In genomic region chr18:76580288-76580962, GRCh38 we compare ENCODE assay signal across 16 cellular contexts.
DNase-seq lines count a peak whose midpoint lies in the region; ATAC-seq and TF ChIP-seq lines count a peak whose summit lies in the region.
"Had no signal": no experiment of that assay in that cellular context is flagged by ENCODE, and none has a peak within 500 bp of the region (broad histone marks: within the 10 kb centered on the region; RNA-seq: fewer than 3 reads in every experiment).

No MANE protein-coding gene starts in this region.

- CTCF ChIA-PET in activated CD8-positive, alpha-beta T cell treated with anti-CD3 and anti-CD28 coated beads, Interleukin-2, amount 10 ng/mL, durations not matched to agents 7 days and 5 days (lab: Charles Lee) = no interaction called here
- CTCF ChIA-PET in activated CD4-positive, alpha-beta T cell treated with anti-CD3 and anti-CD28 coated beads for 36 hours (lab: Charles Lee) = interaction anchor here (0.6 to 0.7 kb wide), 2 partner anchors 127 to 234 kb away, joined by 4 read pairs; no protein-coding TSS in a partner anchor

- no peak overlapping the region for H4K91ac ChIP-seq in neuronal stem cell (ENCODE audit: low read depth, low read length, poor library complexity)

- H2BK120ac ChIP-seq in neuronal stem cell (ENCODE audit: low read depth, low read length) = peak overlapping the region; percentile 4

- no peak overlapping the region for H2BK15ac ChIP-seq in neuronal stem cell (ENCODE audit: low read length)

- POLR2A ChIA-PET in activated CD8-positive, alpha-beta T cell treated with anti-CD3 and anti-CD28 coated beads, Interleukin-2, amount 10 ng/mL, durations not matched to agents 7 days and 5 days (lab: Charles Lee) = no interaction called here
- POLR2A ChIA-PET in activated CD4-positive, alpha-beta T cell treated with anti-CD3 and anti-CD28 coated beads for 36 hours (lab: Charles Lee) = no interaction called here

- no peak overlapping the region for H3K4me3 ChIP-seq in LNCaP clone FGC (ENCODE audit: low read depth, low read length)
- H3K4me3 ChIP-seq in endodermal cell (ENCODE audit: low read length) = no peak overlapping the region
- H3K4me3 ChIP-seq in neuronal stem cell (ENCODE audit: low read length in 2 of 2) = peak overlapping the region in 1 of 2 donors; percentile 9
- H3K4me3 ChIP-seq in upper lobe of right lung = no peak overlapping the region
- H3K4me3 ChIP-seq: GM12878, GM23248 had no signal

- H3K9ac ChIP-seq in endodermal cell (ENCODE audit: extremely low read depth, low read length, poor library complexity, severe bottlenecking) = no peak overlapping the region
- H3K9ac ChIP-seq in neuronal stem cell (ENCODE audit: low read depth, low read length, poor library complexity) = no peak overlapping the region
- H3K9ac ChIP-seq: GM23248 had no signal

- H3K9me3 ChIP-seq in endodermal cell (ENCODE audit: control insufficient read depth, low read length) = no peaks in the 10 kb centered on the region
- peaks cover 0 to 2% of the 10 kb centered on the region in 2 donors for H3K9me3 ChIP-seq in neuronal stem cell (replicated peaks in 1 of 2; ENCODE audit: control insufficient read depth in 2 of 2, insufficient read depth in 1 of 2, low read depth in 1 of 2, low read length in 2 of 2)
- H3K9me3 ChIP-seq in upper lobe of right lung = no peaks in the 10 kb centered on the region

- H2BK12ac ChIP-seq in neuronal stem cell (ENCODE audit: low read length) = no peak overlapping the region

- TF ChIP-seq CTCF in LNCaP clone FGC (IDR thresholded peaks at IDR 0.05; ENCODE audit: control insufficient read depth, extremely low read depth, insufficient read depth) (no peak), endodermal cell (conservative IDR thresholded peaks at IDR 0.05) (no peak), upper lobe of right lung (IDR thresholded peaks at IDR 0.05) (no peak)

- no peak overlapping the region for H3K4me3 Mint-ChIP-seq in endodermal cell
- no peak overlapping the region for H3K4me3 Mint-ChIP-seq in activated CD8-positive, alpha-beta T cell treated with anti-CD3 and anti-CD28 coated beads, Interleukin-2, amount 10 ng/mL, durations not matched to agents 7 days and 5 days
- no peak overlapping the region for H3K4me3 Mint-ChIP-seq in activated CD4-positive, alpha-beta T cell treated with anti-CD3 and anti-CD28 coated beads for 36 hours
- H3K4me3 Mint-ChIP-seq: B cell; CD4-positive, alpha-beta memory T cell had no signal

- intact Hi-C loops in upper lobe of right lung (cut with DNase I) = no loop called here
- intact Hi-C loops in activated CD4-positive, alpha-beta T cell treated with anti-CD3 and anti-CD28 coated beads for 36 hours (cut with DNase I, micrococcal nuclease) = no loop called here

- no peak overlapping the region for H4K8ac ChIP-seq in neuronal stem cell (ENCODE audit: low read depth, low read length)

- H3K23ac ChIP-seq in neuronal stem cell (ENCODE audit: low read depth, low read length, poor library complexity) = peak overlapping the region; percentile 32

- peak overlapping the region; percentile 63 for H3K18ac ChIP-seq in neuronal stem cell (ENCODE audit: low read length)

- no peak overlapping the region for H3K4me2 ChIP-seq in neuronal stem cell (ENCODE audit: insufficient read depth, low read length, poor library complexity, severe bottlenecking)

- DNase-seq in LNCaP clone FGC (ENCODE audit: low read depth) = peak; percentile 58
- peak; percentile 37 for DNase-seq in endodermal cell
- DNase-seq in neuronal stem cell (ENCODE audit: low spot score) = no peak
- DNase-seq in upper lobe of right lung = no peak
- no peak for DNase-seq in SHP77 (lab: John Stamatoyannopoulos, UW)
- no peak for DNase-seq in activated CD8-positive, alpha-beta T cell treated with anti-CD3 and anti-CD28 coated beads, Interleukin-2, amount 10 ng/mL, durations not matched to agents 7 days and 5 days
- no peak for DNase-seq in activated CD4-positive, alpha-beta T cell treated with anti-CD3 and anti-CD28 coated beads for 36 hours
- DNase-seq: ACHN; C1 segment of cervical spinal cord; CD4-positive, alpha-beta memory T cell; DMS79; GM23248; H7; IMR-90 had no signal

- H3K27me3 Mint-ChIP-seq in endodermal cell (ENCODE audit: insufficient read depth) = peaks cover 28% of the 10 kb centered on the region
- peaks cover 33% of the 10 kb centered on the region for H3K27me3 Mint-ChIP-seq in activated CD8-positive, alpha-beta T cell treated with anti-CD3 and anti-CD28 coated beads, Interleukin-2, amount 10 ng/mL, durations not matched to agents 7 days and 5 days (ENCODE audit: low read depth)
- H3K27me3 Mint-ChIP-seq in activated CD4-positive, alpha-beta T cell treated with anti-CD3 and anti-CD28 coated beads for 36 hours = peaks cover 12% of the 10 kb centered on the region

- H2AK5ac ChIP-seq in neuronal stem cell (ENCODE audit: low read depth, low read length) = peak overlapping the region; percentile 54

- no peak overlapping the region for H2BK5ac ChIP-seq in neuronal stem cell (ENCODE audit: low read length)

- H3K4ac ChIP-seq in neuronal stem cell (ENCODE audit: low read length) = no peak overlapping the region

- 86 to 88% methylated on average over 9 to 17 of the region's 17 CpGs for WGBS in endodermal cell (ENCODE audit: insufficient coverage in 1 of 2, insufficient read length in 1 of 2), 2 experiments
- WGBS in neuronal stem cell (ENCODE audit: extremely low coverage in 2 of 2, insufficient read length in 2 of 2, insufficient replicate concordance in 1 of 2), 2 donors = no CpG with 5 or more reads among the region's 17 CpGs

- no peaks in the 10 kb centered on the region for H3K4me1 Mint-ChIP-seq in endodermal cell
- no peaks in the 10 kb centered on the region for H3K4me1 Mint-ChIP-seq in activated CD8-positive, alpha-beta T cell treated with anti-CD3 and anti-CD28 coated beads, Interleukin-2, amount 10 ng/mL, durations not matched to agents 7 days and 5 days (ENCODE audit: low read depth)
- H3K4me1 Mint-ChIP-seq in activated CD4-positive, alpha-beta T cell treated with anti-CD3 and anti-CD28 coated beads for 36 hours = no peaks in the 10 kb centered on the region
- H3K4me1 Mint-ChIP-seq: CD4-positive, alpha-beta memory T cell had no signal

- H3K27me3 ChIP-seq in endodermal cell (ENCODE audit: control insufficient read depth, insufficient read depth, low read length, poor library complexity, severe bottlenecking) (no peaks in the 10 kb centered on the region), neuronal stem cell (ENCODE audit: control insufficient read depth in 3 of 3, insufficient read depth in 3 of 3, low read depth in 1 of 3, low read length in 3 of 3) (peaks cover 0 to 32% (median 7%) of the 10 kb centered on the region in 3 experiments), upper lobe of right lung (peaks cover 8% of the 10 kb centered on the region)

- H3K36me3 ChIP-seq in endodermal cell (ENCODE audit: control insufficient read depth, insufficient read depth, low read length) (no peaks in the 10 kb centered on the region), neuronal stem cell (replicated peaks in 1 of 2; ENCODE audit: control insufficient read depth in 2 of 2, insufficient read depth in 2 of 2, low read length in 2 of 2) (no peaks in the 10 kb centered on the region), upper lobe of right lung (no peaks in the 10 kb centered on the region)

- H3K27ac ChIP-seq in endodermal cell (ENCODE audit: low read depth, low read length) (no peak overlapping the region), neuronal stem cell (replicated peaks; ENCODE audit: low read length) (no peak overlapping the region), upper lobe of right lung (no peak overlapping the region)
- H3K27ac ChIP-seq: GM23248 had no signal

- peaks cover 3% of the 10 kb centered on the region for H3K4me1 ChIP-seq in endodermal cell (ENCODE audit: control insufficient read depth, insufficient read depth, low read length)
- H3K4me1 ChIP-seq in neuronal stem cell (ENCODE audit: control insufficient read depth in 2 of 2, insufficient read depth in 1 of 2, low read depth in 1 of 2, low read length in 2 of 2) = peaks cover 0 to 2% of the 10 kb centered on the region in 2 donors
- no peaks in the 10 kb centered on the region for H3K4me1 ChIP-seq in upper lobe of right lung

- H3K27ac Mint-ChIP-seq in endodermal cell = no peak overlapping the region
- no peak overlapping the region for H3K27ac Mint-ChIP-seq in activated CD8-positive, alpha-beta T cell treated with anti-CD3 and anti-CD28 coated beads, Interleukin-2, amount 10 ng/mL, durations not matched to agents 7 days and 5 days
- H3K27ac Mint-ChIP-seq in activated CD4-positive, alpha-beta T cell treated with anti-CD3 and anti-CD28 coated beads for 36 hours = no peak overlapping the region
- H3K27ac Mint-ChIP-seq: B cell; CD4-positive, alpha-beta memory T cell had no signal

- H3K14ac ChIP-seq in neuronal stem cell (ENCODE audit: low read length) = no peak overlapping the region

- no peaks in the 10 kb centered on the region for H3K36me3 Mint-ChIP-seq in endodermal cell (ENCODE audit: low read depth)
- no peaks in the 10 kb centered on the region for H3K36me3 Mint-ChIP-seq in activated CD8-positive, alpha-beta T cell treated with anti-CD3 and anti-CD28 coated beads, Interleukin-2, amount 10 ng/mL, durations not matched to agents 7 days and 5 days (ENCODE audit: low read depth)
- no peaks in the 10 kb centered on the region for H3K36me3 Mint-ChIP-seq in activated CD4-positive, alpha-beta T cell treated with anti-CD3 and anti-CD28 coated beads for 36 hours (ENCODE audit: low read depth)
- H3K36me3 Mint-ChIP-seq: CD4-positive, alpha-beta memory T cell had no signal

- H3K9me3 Mint-ChIP-seq in endodermal cell = peaks cover 6% of the 10 kb centered on the region
- no peaks in the 10 kb centered on the region for H3K9me3 Mint-ChIP-seq in activated CD8-positive, alpha-beta T cell treated with anti-CD3 and anti-CD28 coated beads, Interleukin-2, amount 10 ng/mL, durations not matched to agents 7 days and 5 days (ENCODE audit: insufficient read depth)
- no peaks in the 10 kb centered on the region for H3K9me3 Mint-ChIP-seq in activated CD4-positive, alpha-beta T cell treated with anti-CD3 and anti-CD28 coated beads for 36 hours (ENCODE audit: low read depth)

- H2AFZ ChIP-seq in neuronal stem cell (ENCODE audit: low read length) = no peak overlapping the region
- H2AFZ ChIP-seq: GM23248 had no signal

- no peaks in the 10 kb centered on the region for H3K79me1 ChIP-seq in neuronal stem cell (ENCODE audit: low read depth, low read length)

- ATAC-seq in upper lobe of right lung = peak; percentile 17
- no peak for ATAC-seq in activated CD8-positive, alpha-beta T cell treated with anti-CD3 and anti-CD28 coated beads, Interleukin-2, amount 10 ng/mL, durations not matched to agents 7 days and 5 days
- no peak for ATAC-seq in activated CD4-positive, alpha-beta T cell treated with anti-CD3 and anti-CD28 coated beads for 36 hours
- ATAC-seq: GM12878 had no signal

Comparison
In these comparisons a context has a peak if more than half of its experiments do, and no peak if none do; other contexts are left out.
1. DNase-seq: peak in LNCaP clone FGC (single experiment) and endodermal cell (single experiment); none in neuronal stem cell (single experiment), upper lobe of right lung (single experiment), SHP77 (0 of 2), activated CD8-positive, alpha-beta T cell treated with anti-CD3 and anti-CD28 coated beads, Interleukin-2, amount 10 ng/mL, durations not matched to agents 7 days and 5 days (single experiment) and activated CD4-positive, alpha-beta T cell treated with anti-CD3 and anti-CD28 coated beads for 36 hours (single experiment).